Comparison of ENCODE assay signal across 8 cellular contexts in genomic region chr17:35795007-35795870, GRCh38. TPM values are rescaled to one million over a fixed set of nuclear protein-coding genes. Genes with fewer than 3 reads are reported as not detected.
DNase-seq lines count a peak whose midpoint lies in the region; ATAC-seq and TF ChIP-seq lines count a peak whose summit lies in the region.

TSS of gene MMP28 (minus strand) at chr17:35795641. CDS start at chr17:35795377, 264 bp downstream.

- TF ChIP-seq CTCF in HFF-Myc (IDR thresholded peaks at IDR 0.05; ENCODE audit: low read depth, low read length, missing control alignments): no peak
- no peak for TF ChIP-seq CTCF in WI38 (IDR thresholded peaks at IDR 0.05; ENCODE audit: low read depth, low read length)
- TF ChIP-seq CTCF in colonic mucosa (IDR thresholded peaks at IDR 0.05): no peak
- no peak for TF ChIP-seq CTCF in lower leg skin (IDR thresholded peaks at IDR 0.05)

- peak within 1 kb of the TSS; percentile 84 for H3K4me3 Mint-ChIP-seq in stimulated activated memory B cell treated with anti-CD40 and anti-IgM and Interleukin-4, amounts not matched to agents 10 μg/mL and 1 μg/mL and 100 μg/mL, for 72 hours

- no peak for TF ChIP-seq POLR2A in lower leg skin (IDR thresholded peaks at IDR 0.05)

- intact Hi-C loops in colonic mucosa (cut with DNase I): no loop called here
- intact Hi-C loops in lower leg skin (cut with DNase I; ENCODE audit: low total_unique reads): no loop called here

- no peaks in the 10 kb centered on the region for H3K36me3 ChIP-seq in colonic mucosa

- H3K27ac ChIP-seq in colonic mucosa: peak within 1 kb of the TSS; percentile 80

- H3K4me1 Mint-ChIP-seq in stimulated activated memory B cell treated with anti-CD40 and anti-IgM and Interleukin-4, amounts not matched to agents 10 μg/mL and 1 μg/mL and 100 μg/mL, for 72 hours: peaks cover 14% of the 10 kb centered on the region

- 1% methylated on average over 36 to 42 of the region's 89 CpGs for WGBS in lower leg skin, 2 donors

- in situ Hi-C loops in ACHN (cut with HindIII; ENCODE audit: low pct_ligation_motif_present, low pct_unique_long_range_greater_than_20kb, low sequenced_read_pairs): no loop called here

- no peaks in the 10 kb centered on the region for H3K9me3 Mint-ChIP-seq in stimulated activated memory B cell treated with anti-CD40 and anti-IgM and Interleukin-4, amounts not matched to agents 10 μg/mL and 1 μg/mL and 100 μg/mL, for 72 hours

- H3K4me1 ChIP-seq in colonic mucosa: no peaks in the 10 kb centered on the region

- H3K27me3 ChIP-seq in colonic mucosa: no peaks in the 10 kb centered on the region

- peak; percentile 79 for ATAC-seq in stimulated activated memory B cell treated with anti-CD40 and anti-IgM and Interleukin-4, amounts not matched to agents 10 μg/mL and 1 μg/mL and 100 μg/mL, for 72 hours
- no peak for ATAC-seq in GM18873 (IDR thresholded peaks at IDR 0.05; ENCODE audit: low FRiP score, unreplicated experiment)
- no peak for ATAC-seq in GM21528 (IDR thresholded peaks at IDR 0.05; ENCODE audit: low FRiP score, unreplicated experiment)

- H3K27ac Mint-ChIP-seq in stimulated activated memory B cell treated with anti-CD40 and anti-IgM and Interleukin-4, amounts not matched to agents 10 μg/mL and 1 μg/mL and 100 μg/mL, for 72 hours: no peak within 1 kb of the TSS

- H3K36me3 Mint-ChIP-seq in stimulated activated memory B cell treated with anti-CD40 and anti-IgM and Interleukin-4, amounts not matched to agents 10 μg/mL and 1 μg/mL and 100 μg/mL, for 72 hours: no peaks in the 10 kb centered on the region

- peak within 1 kb of the TSS; percentile 85 to 88 for H3K9ac ChIP-seq in colonic mucosa (ENCODE audit: low read depth in 2 of 2, low read length in 2 of 2)

- H3K4me3 ChIP-seq in HFF-Myc (replicated peaks; ENCODE audit: low read depth, low read length): peak within 1 kb of the TSS; percentile 46
- H3K4me3 ChIP-seq in WI38 (ENCODE audit: low read depth, low read length): peak within 1 kb of the TSS; percentile 58
- H3K4me3 ChIP-seq in colonic mucosa: peak within 1 kb of the TSS; percentile 83
- H3K4me3 ChIP-seq in lower leg skin (ENCODE audit: low read depth, poor library complexity, severe bottlenecking): peak within 1 kb of the TSS; percentile 44

- no peaks in the 10 kb centered on the region for H3K9me3 ChIP-seq in colonic mucosa

- peaks cover 52% of the 10 kb centered on the region for H3K27me3 Mint-ChIP-seq in stimulated activated memory B cell treated with anti-CD40 and anti-IgM and Interleukin-4, amounts not matched to agents 10 μg/mL and 1 μg/mL and 100 μg/mL, for 72 hours

- DNase-seq in ACHN (peak; percentile 59), HFF-Myc (ENCODE audit: extremely low read depth, low read depth) (no peak), colonic mucosa (peak; percentile 84), lower leg skin (ENCODE audit: low spot score in 2 of 2) (peak in 1 of 2 donors; percentile 88)

RNA-seq across cellular contexts. Expression of gene MMP28, which starts in this region (rescaled TPM):
- total RNA-seq in colonic mucosa: 10 to 100 TPM; 62.5 to 66.7 TPM
- total RNA-seq in lower leg skin: 100 to 1,000 TPM in 1 of 4 donors, 10 to 100 TPM in 3; 62.5 to 115 (median 79.1) TPM
